Comparison of ENCODE assay signal across 8 cellular contexts in the genomic region with DNA sequence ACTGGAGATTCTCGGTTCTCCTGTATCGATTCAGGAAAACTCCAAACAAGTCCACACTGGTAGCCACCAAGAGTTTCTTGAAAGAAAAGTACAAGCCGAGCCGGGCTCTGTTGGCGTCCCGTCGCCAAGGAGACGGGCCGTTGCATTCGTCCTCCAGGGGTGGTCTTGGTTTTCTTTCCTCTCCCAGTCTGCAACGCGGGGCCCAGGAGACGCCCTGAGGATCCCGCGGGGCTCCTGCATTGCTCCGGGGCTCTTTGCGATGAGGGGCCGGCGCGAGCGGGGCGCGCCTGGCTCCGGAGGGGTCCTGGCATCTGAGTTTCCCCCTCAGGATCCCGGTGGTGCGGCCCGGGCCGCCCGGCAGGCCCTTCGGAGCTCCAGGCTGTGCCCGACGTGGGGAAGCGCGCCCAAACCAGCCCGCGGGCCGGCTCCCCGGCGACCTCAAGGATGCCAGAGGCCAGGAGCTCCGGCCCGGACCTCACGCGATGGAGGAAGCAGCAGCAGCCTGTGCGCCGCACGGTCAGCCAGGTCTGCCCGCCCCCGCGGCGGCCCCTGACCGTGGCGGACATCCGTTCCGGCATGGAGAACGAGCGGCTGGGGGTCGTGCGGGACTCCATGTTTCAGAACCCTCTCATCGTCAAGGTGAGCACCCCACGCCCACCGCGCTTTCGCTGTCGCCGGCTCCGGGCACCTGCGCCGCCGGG. TPM values are rescaled to one million over a fixed set of nuclear protein-coding genes. Genes with fewer than 3 reads are reported as not detected.
DNase-seq lines count a peak whose midpoint lies in the region; FAIRE-seq and TF ChIP-seq lines count a peak whose summit lies in the region.

A gene (plus strand): TSS at position 384 of the 701 bp plus-strand sequence. CDS start 61 bp downstream, at position 445.

- peak within 1 kb of the TSS; percentile 62 for H2AFZ ChIP-seq in keratinocyte (ENCODE audit: control insufficient read depth, low read length)

- H3K4me1 ChIP-seq in keratinocyte (ENCODE audit: control insufficient read depth, extremely low read depth, insufficient read depth, low read length) = peaks cover 22% of the 10 kb centered on the region

- no peak for TF ChIP-seq CTCF in C4-2B (conservative IDR thresholded peaks at IDR 0.05)
- no peak for TF ChIP-seq CTCF in bronchial epithelial cell (IDR thresholded peaks at IDR 0.05; ENCODE audit: insufficient read depth, low read length, severe bottlenecking)
- no peak for TF ChIP-seq CTCF in keratinocyte (optimal IDR thresholded peaks at IDR 0.05 in 1 of 3, IDR thresholded peaks at IDR 0.05 in 1 of 3, conservative IDR thresholded peaks at IDR 0.05 in 1 of 3; ENCODE audit: extremely low read depth in 1 of 3, insufficient read depth in 2 of 3, low read length in 3 of 3)

- DNase-seq in HT-29 (ENCODE audit: low spot score) (peak; percentile 49), T-helper 1 cell (peak in 4 of 5 donors; percentile 22 to 34 (median 29)), bronchial epithelial cell (ENCODE audit: low read depth) (peak; percentile 35), keratinocyte (ENCODE audit: low read depth, low spot score) (no peak), hippocampal formation (lab: John Stamatoyannopoulos, UW) (no peak), SHP77 (lab: John Stamatoyannopoulos, UW) (no peak)
- peak; percentile 58 for DNase-seq in stimulated activated CD4-positive, alpha-beta T cell treated with anti-CD3 and anti-CD28 coated beads, Interleukin-15, amount 100 ng/mL, for 24 hours

- peak within 1 kb of the TSS; percentile 74 for H3K9ac ChIP-seq in keratinocyte (ENCODE audit: control insufficient read depth, extremely low read depth, insufficient read depth, low read length)

- H3K27ac ChIP-seq in C4-2B (peak within 1 kb of the TSS; percentile 36), keratinocyte (ENCODE audit: control insufficient read depth, insufficient read depth, low read length) (no peak within 1 kb of the TSS)

- H3K36me3 ChIP-seq in bronchial epithelial cell (ENCODE audit: control insufficient read depth, insufficient read depth, low read length) (no peaks in the 10 kb centered on the region), keratinocyte (ENCODE audit: control insufficient read depth in 2 of 2, extremely low read depth in 1 of 2, insufficient read depth in 2 of 2, low read length in 2 of 2) (no peaks in the 10 kb centered on the region)

- H4K20me1 ChIP-seq in keratinocyte (ENCODE audit: control insufficient read depth, extremely low read depth, insufficient read depth, low read length) = no peaks in the 10 kb centered on the region

- H3K4me3 ChIP-seq in bronchial epithelial cell (ENCODE audit: low read depth, low read length) (peak within 1 kb of the TSS; percentile 36), keratinocyte (ENCODE audit: control insufficient read depth in 2 of 3, extremely low read depth in 1 of 3, insufficient read depth in 2 of 3, low read depth in 1 of 3, low read length in 3 of 3) (peak within 1 kb of the TSS; percentile 35 to 62 (median 50))

- dilution Hi-C loops in keratinocyte (cut with MboI; ENCODE audit: extremely low pct_ligation_motif_present, low sequenced_read_pairs) = no loop called here

- peaks cover 8% of the 10 kb centered on the region for H3K79me2 ChIP-seq in keratinocyte (ENCODE audit: control insufficient read depth, insufficient read depth, low read length)

- peaks cover 14% of the 10 kb centered on the region for H3K27me3 ChIP-seq in bronchial epithelial cell (ENCODE audit: control insufficient read depth, insufficient read depth, low read length)
- peaks cover 33% of the 10 kb centered on the region for H3K27me3 ChIP-seq in keratinocyte (ENCODE audit: control insufficient read depth, extremely low read depth, insufficient read depth, low read length)

- FAIRE-seq in bronchial epithelial cell (lab: Jason Lieb, UNC) = no peak
- FAIRE-seq in keratinocyte (lab: Jason Lieb, UNC) = no peak

- H3K9me3 ChIP-seq in keratinocyte (ENCODE audit: control insufficient read depth, low read depth, low read length) = no peaks in the 10 kb centered on the region

- no peaks in the 10 kb centered on the region for H3K9me1 ChIP-seq in keratinocyte (ENCODE audit: control insufficient read depth, extremely low read depth, insufficient read depth, low read length)

- peak within 1 kb of the TSS; percentile 81 for H3K4me2 ChIP-seq in keratinocyte (ENCODE audit: control insufficient read depth, extremely low read depth, insufficient read depth, low read depth, low read length)

RNA-seq across cellular contexts. Expression of the gene that starts here (rescaled TPM):
- not detected in 2 replicates for total RNA-seq in HT-29 (2014; rRNA removed; shearing (Covaris generic))
- total RNA-seq in bronchial epithelial cell = not detected in 2 replicates
- polyA plus RNA-seq in keratinocyte = not detected in 3 replicates
- not detected for polyA plus RNA-seq in keratinocyte (2011; ENCODE audit: low read depth)
- polyA plus RNA-seq in keratinocyte (2011; cell fraction: cytosol; rRNA removed) = not detected in 2 replicates
- polyA plus RNA-seq in keratinocyte (2011; cell fraction: nucleus; rRNA removed) = not detected in 2 replicates
- polyA plus RNA-seq in keratinocyte (2012; ENCODE audit: low replicate concordance) = not detected in 2 replicates
- polyA minus RNA-seq in keratinocyte = not detected in 3 replicates
- polyA minus RNA-seq in keratinocyte (2011; cell fraction: cytosol; rRNA and poly(A)+ RNA removed) = not detected
- not detected in 2 replicates for polyA minus RNA-seq in keratinocyte (2011; cell fraction: nucleus; rRNA and poly(A)+ RNA removed)

Comparison
In these comparisons a context has a peak if more than half of its experiments do, and no peak if none do; other contexts are left out.
1. Peak in DNase-seq in HT-29; RNA of the gene not detected or under 1 TPM.
2. Peak in DNase-seq and H3K4me3 ChIP-seq in bronchial epithelial cell; RNA of the gene not detected or under 1 TPM.
3. DNase-seq: peak in T-helper 1 cell (4 of 5) and stimulated activated CD4-positive, alpha-beta T cell treated with anti-CD3 and anti-CD28 coated beads, Interleukin-15, amount 100 ng/mL, for 24 hours (single experiment); none in keratinocyte (single experiment), hippocampal formation (0 of 2) and SHP77 (0 of 2).